Comparison of ENCODE assay signal across 1 cellular context in the genomic region with DNA sequence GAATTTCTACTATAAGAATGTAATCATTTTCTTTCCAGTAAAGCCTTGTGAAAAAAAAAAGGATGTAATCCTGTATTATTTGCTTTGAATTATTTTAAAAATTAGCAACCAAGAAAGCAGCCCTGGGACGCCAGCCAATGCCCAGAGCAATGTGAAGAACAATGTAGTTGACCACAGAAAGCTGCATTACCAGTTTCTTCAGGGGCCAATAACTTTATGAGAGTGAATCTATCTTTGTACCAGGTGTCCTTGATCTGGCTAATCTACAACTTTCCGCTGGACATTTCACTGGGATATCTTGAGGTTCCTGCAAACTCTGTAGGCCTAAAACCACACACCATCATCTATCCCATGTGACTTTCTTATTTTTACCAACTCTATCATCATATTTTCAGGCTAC.
TF ChIP-seq lines count a peak whose summit lies in the region.

No MANE protein-coding gene starts in this region.

TF ChIP-seq in SK-N-SH treated with all-trans-retinoic acid at 6 μM for 48 hours, 23 proteins besides CTCF, POLR2A, EP300 and RAD21 (continued from another document):
- TF ChIP-seq, protein P1, sequence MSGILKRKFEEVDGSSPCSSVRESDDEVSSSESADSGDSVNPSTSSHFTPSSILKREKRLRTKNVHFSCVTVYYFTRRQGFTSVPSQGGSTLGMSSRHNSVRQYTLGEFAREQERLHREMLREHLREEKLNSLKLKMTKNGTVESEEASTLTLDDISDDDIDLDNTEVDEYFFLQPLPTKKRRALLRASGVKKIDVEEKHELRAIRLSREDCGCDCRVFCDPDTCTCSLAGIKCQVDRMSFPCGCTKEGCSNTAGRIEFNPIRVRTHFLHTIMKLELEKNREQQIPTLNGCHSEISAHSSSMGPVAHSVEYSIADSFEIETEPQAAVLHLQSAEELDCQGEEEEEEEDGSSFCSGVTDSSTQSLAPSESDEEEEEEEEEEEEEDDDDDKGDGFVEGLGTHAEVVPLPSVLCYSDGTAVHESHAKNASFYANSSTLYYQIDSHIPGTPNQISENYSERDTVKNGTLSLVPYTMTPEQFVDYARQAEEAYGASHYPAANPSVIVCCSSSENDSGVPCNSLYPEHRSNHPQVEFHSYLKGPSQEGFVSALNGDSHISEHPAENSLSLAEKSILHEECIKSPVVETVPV (CRISPR knock-in tag; IDR thresholded peaks at IDR 0.05), result no peak
- TF ChIP-seq ZNF70 (CRISPR knock-in tag; IDR thresholded peaks at IDR 0.05) (no peak), TCF4 (CRISPR knock-in tag; IDR thresholded peaks at IDR 0.05; ENCODE audit: borderline replicate concordance) (no peak)
